9 cellular contexts compared by ENCODE assay signal in the genomic region with DNA sequence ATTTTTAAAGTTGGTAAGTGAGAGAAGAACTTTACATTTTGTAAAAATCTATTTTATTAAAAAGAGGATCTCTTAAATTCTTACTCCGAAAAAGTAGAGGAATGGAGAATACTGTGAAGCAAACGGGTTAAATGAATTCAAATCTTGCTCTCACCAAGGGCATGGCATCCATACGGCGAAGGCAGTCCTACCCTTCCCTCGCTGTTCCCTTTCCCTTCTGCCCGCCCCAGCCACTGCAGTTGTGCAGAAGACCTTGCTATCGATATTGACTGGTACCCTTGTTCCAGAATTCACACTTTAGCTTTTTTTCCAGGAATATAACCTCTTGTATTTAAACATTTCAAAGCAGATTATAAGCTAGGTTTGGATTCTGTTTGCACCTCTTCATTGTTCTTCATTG.
"Had no signal": no experiment of that assay in that cellular context is flagged by ENCODE, and none has a peak within 500 bp of the region (broad histone marks: within the 10 kb centered on the region; RNA-seq: fewer than 3 reads in every experiment).

No MANE protein-coding gene starts in this region.

- H3K27ac Mint-ChIP-seq: activated B cell treated with CpG ODN at 0.5 μM for 24 hours; activated CD4-positive, alpha-beta memory T cell treated with anti-CD3 and anti-CD28 coated beads for 36 hours; activated CD4-positive, alpha-beta T cell treated with anti-CD3 and anti-CD28 coated beads, Interleukin-2, amount 10 ng/mL, durations not matched to agents 24 days and 14 days; activated naive CD4-positive, alpha-beta T cell treated with anti-CD3 and anti-CD28 coated beads, Interleukin-2, amount 10 ng/mL, durations not matched to agents 7 days and 5 days; activated naive CD8-positive, alpha-beta T cell treated with anti-CD3 and anti-CD28 coated beads for 36 hours; activated T-helper 17 cell treated with anti-CD3 and anti-CD28 coated beads, Interleukin-2, amount 50 U/mL, for 72 hours had no signal

- H3K4me3 Mint-ChIP-seq: activated B cell treated with CpG ODN at 0.5 μM for 24 hours; activated CD4-positive, alpha-beta memory T cell treated with anti-CD3 and anti-CD28 coated beads for 36 hours; activated CD4-positive, alpha-beta T cell treated with anti-CD3 and anti-CD28 coated beads, Interleukin-2, amount 10 ng/mL, durations not matched to agents 24 days and 14 days; activated naive CD4-positive, alpha-beta T cell treated with anti-CD3 and anti-CD28 coated beads, Interleukin-2, amount 10 ng/mL, durations not matched to agents 7 days and 5 days; activated naive CD8-positive, alpha-beta T cell treated with anti-CD3 and anti-CD28 coated beads for 36 hours; activated T-helper 17 cell treated with anti-CD3 and anti-CD28 coated beads, Interleukin-2, amount 50 U/mL, for 72 hours had no signal

- DNase-seq: activated B cell treated with CpG ODN at 0.5 μM for 24 hours; activated naive CD4-positive, alpha-beta T cell treated with anti-CD3 and anti-CD28 coated beads, Interleukin-2, amount 10 ng/mL, durations not matched to agents 7 days and 5 days; activated naive CD8-positive, alpha-beta T cell treated with anti-CD3 and anti-CD28 coated beads for 36 hours; PC-3 had no signal

- H3K9me3 Mint-ChIP-seq: activated B cell treated with CpG ODN at 0.5 μM for 24 hours; activated CD4-positive, alpha-beta memory T cell treated with anti-CD3 and anti-CD28 coated beads for 36 hours; activated CD4-positive, alpha-beta T cell treated with anti-CD3 and anti-CD28 coated beads, Interleukin-2, amount 10 ng/mL, durations not matched to agents 24 days and 14 days; activated naive CD4-positive, alpha-beta T cell treated with anti-CD3 and anti-CD28 coated beads, Interleukin-2, amount 10 ng/mL, durations not matched to agents 7 days and 5 days; activated naive CD8-positive, alpha-beta T cell treated with anti-CD3 and anti-CD28 coated beads for 36 hours; activated T-helper 17 cell treated with anti-CD3 and anti-CD28 coated beads, Interleukin-2, amount 50 U/mL, for 72 hours had no signal

- H3K36me3 Mint-ChIP-seq: activated CD4-positive, alpha-beta memory T cell treated with anti-CD3 and anti-CD28 coated beads for 36 hours; activated naive CD4-positive, alpha-beta T cell treated with anti-CD3 and anti-CD28 coated beads, Interleukin-2, amount 10 ng/mL, durations not matched to agents 7 days and 5 days; activated naive CD8-positive, alpha-beta T cell treated with anti-CD3 and anti-CD28 coated beads for 36 hours had no signal

- H3K27ac ChIP-seq: brain microvascular endothelial cell had no signal

- H3K27me3 ChIP-seq: brain microvascular endothelial cell, cardiac muscle cell had no signal

- H3K4me1 Mint-ChIP-seq: activated naive CD4-positive, alpha-beta T cell treated with anti-CD3 and anti-CD28 coated beads, Interleukin-2, amount 10 ng/mL, durations not matched to agents 7 days and 5 days; activated naive CD8-positive, alpha-beta T cell treated with anti-CD3 and anti-CD28 coated beads for 36 hours; activated T-helper 17 cell treated with anti-CD3 and anti-CD28 coated beads, Interleukin-2, amount 50 U/mL, for 72 hours had no signal

- H3K36me3 ChIP-seq: brain microvascular endothelial cell, cardiac muscle cell had no signal
